Comparison of ENCODE assay signal across 8 cellular contexts in genomic region chr9:21789541-21790037, GRCh38.
DNase-seq lines count a peak whose midpoint lies in the region; ATAC-seq and TF ChIP-seq lines count a peak whose summit lies in the region.

No MANE protein-coding gene starts in this region.

- H3K27ac ChIP-seq in neutrophil: no peak overlapping the region

- peaks cover 0 to 6% of the 10 kb centered on the region in 2 experiments for H3K4me1 ChIP-seq in neutrophil (ENCODE audit: control insufficient read depth in 1 of 2, insufficient read depth in 1 of 2, low read depth in 1 of 2, low read length in 1 of 2)

- H3K9me3 ChIP-seq in neutrophil: no peaks in the 10 kb centered on the region

- H3K36me3 ChIP-seq in neutrophil: no peaks in the 10 kb centered on the region

- H3K27me3 ChIP-seq in neutrophil: peaks cover 40% of the 10 kb centered on the region

- DNase-seq in DMS153 (lab: John Stamatoyannopoulos, UW) (peak; percentile 89), NCI-H69 (lab: John Stamatoyannopoulos, UW) (peak; percentile 88), activated T-helper 1 cell treated with Interleukin-2 at 50 U/mL for 16 hours (ENCODE audit: low read depth) (peak; percentile 21), fibroblast of the conjunctiva (ENCODE audit: low read depth) (peak; percentile 95), cerebellar nuclear complex (lab: John Stamatoyannopoulos, UW) (no peak)

- TF ChIP-seq CTCF in neutrophil (IDR thresholded peaks at IDR 0.05): peak; percentile 76

- peak; percentile 98 for ATAC-seq in GM19463 (IDR thresholded peaks at IDR 0.05; ENCODE audit: unreplicated experiment)
- ATAC-seq in HG03520 (IDR thresholded peaks at IDR 0.05; ENCODE audit: unreplicated experiment): peak; percentile 98

- no peak overlapping the region for H3K4me3 ChIP-seq in neutrophil (ENCODE audit: low read depth in 1 of 2, low read length in 1 of 2)

Comparison
In these comparisons a context has a peak if more than half of its experiments do, and no peak if none do; other contexts are left out.
1. DNase-seq: peak in DMS153 (single experiment), NCI-H69 (single experiment), activated T-helper 1 cell treated with Interleukin-2 at 50 U/mL for 16 hours (single experiment) and fibroblast of the conjunctiva (single experiment); none in cerebellar nuclear complex (0 of 2).